ENCODE assay signal across 8 cellular contexts in genomic region chr22:20320659-20321551, GRCh38. TPM values are rescaled to one million over a fixed set of nuclear protein-coding genes. Genes with fewer than 3 reads are reported as not detected.
A peak's percentile ranks its signal among the peaks of the same experiment; 100 is the strongest.
DNase-seq lines count a peak whose midpoint lies in the region; ATAC-seq and TF ChIP-seq lines count a peak whose summit lies in the region.
"Not testable (repeated sequence)": the region's sequence is repeated elsewhere in the genome, so short reads cannot be mapped to it uniquely, and the experiment has no call there.

No MANE protein-coding gene starts in this region.

- not testable (repeated sequence) for H3K9me3 ChIP-seq in A673 (ENCODE audit: low read depth, low read length, poor library complexity, severe bottlenecking); muscle layer of colon (ENCODE audit: low read length); spleen

- intact Hi-C loops in A673 (cut with micrococcal nuclease; ENCODE audit: unreplicated experiment); left cardiac atrium (cut with DNase I); spleen (cut with DNase I; ENCODE audit: low total_unique reads): not testable (repeated sequence)

- CTCF ChIA-PET in A673 (lab: Charles Lee) = not testable (repeated sequence)

- peak overlapping the region; percentile 76 for H3K9ac ChIP-seq in muscle layer of colon (ENCODE audit: low read length)

- not testable (repeated sequence) for TF ChIP-seq POLR2A in spleen (IDR thresholded peaks at IDR 0.05)

- not testable (repeated sequence) for H3K27me3 ChIP-seq in A673 (replicated peaks; ENCODE audit: insufficient read depth, low read depth, low read length, poor library complexity); muscle layer of colon (ENCODE audit: control insufficient read depth in 1 of 2, insufficient read depth in 2 of 2, low read length in 2 of 2); spleen (replicated peaks in 1 of 7)

- H3K27ac ChIP-seq in A673 (ENCODE audit: low read depth, low read length, poor library complexity, severe bottlenecking) (peak overlapping the region; percentile 96), cingulate gyrus (ENCODE audit: low read depth, low read length) (peak overlapping the region; percentile 88), muscle layer of colon (ENCODE audit: low read depth, low read length) (peak overlapping the region; percentile 91), spleen (peak overlapping the region; percentile 75 to 93 (median 82))

- not testable (repeated sequence) for TF ChIP-seq CTCF in A673 (conservative IDR thresholded peaks at IDR 0.05; ENCODE audit: low read depth, low read length); spleen (IDR thresholded peaks at IDR 0.05 in 8 of 11, conservative IDR thresholded peaks at IDR 0.05 in 3 of 11)

- H3K36me3 ChIP-seq in A673 (ENCODE audit: insufficient read depth, low read length, poor library complexity, severe bottlenecking); muscle layer of colon (ENCODE audit: insufficient read depth, low read length); spleen: not testable (repeated sequence)

- BruUV-seq in A673 (replicated peaks; lab: Mats Ljungman, UMichigan) = TSS peak; percentile 70

- POLR2A ChIA-PET in A673 (lab: Charles Lee; ENCODE audit: low non-redundant PET) = not testable (repeated sequence)

- DNase-seq in A673 (ENCODE audit: low spot score) = not testable (repeated sequence)
- DNase-seq in NCI-H82 (lab: John Stamatoyannopoulos, UW) (peak; percentile 30), left cardiac atrium (peak; percentile 17), spleen (peak; percentile 64)
- peak; percentile 60 for DNase-seq in activated CD8-positive, alpha-beta memory T cell treated with anti-CD3 and anti-CD28 coated beads, Interleukin-2, amount 50 U/mL, for 48 hours

- peak; percentile 1 for ATAC-seq in GM21737 (IDR thresholded peaks at IDR 0.05; ENCODE audit: unreplicated experiment)
- peak; percentile 13 to 18 for ATAC-seq in left cardiac atrium

- WGBS in spleen, 5 donors = 42 to 53% (median 51%) methylated on average over 18 to 20 of the region's 20 CpGs

- peak overlapping the region; percentile 95 for H3K4me3 ChIP-seq in A673 (ENCODE audit: low read depth, low read length, poor library complexity, severe bottlenecking)
- peak overlapping the region; percentile 75 to 98 for H3K4me3 ChIP-seq in muscle layer of colon (ENCODE audit: low read depth in 1 of 2, low read length in 2 of 2)
- peak overlapping the region; percentile 84 to 98 (median 92) for H3K4me3 ChIP-seq in spleen

- not testable (repeated sequence) for H3K4me1 ChIP-seq in A673 (ENCODE audit: insufficient read depth, low read length, poor library complexity, severe bottlenecking)
- H3K4me1 ChIP-seq in muscle layer of colon (ENCODE audit: insufficient read depth, low read length) (peaks cover 23% of the 10 kb centered on the region), spleen (peaks cover 11 to 60% (median 41%) of the 10 kb centered on the region in 6 donors)

RNA-seq across cellular contexts. Expression of gene DGCR6L, which starts 1.0 kb away (rescaled TPM):
- 50.7 and 59.7 TPM in 2 replicates for total RNA-seq in A673 (2021)
- total RNA-seq in left cardiac atrium = 10 to 100 TPM; 35.1 to 41.3 TPM
- total RNA-seq in spleen = 10 to 100 TPM; 25.6 to 49.9 (median 32.4) TPM
- polyA plus RNA-seq in spleen = 10 to 100 TPM; 50.0 to 70.0 (median 66.1) TPM

RNA-seq across cellular contexts. Expression of gene RTN4R, which starts 52.8 kb away (rescaled TPM):
- 9.6 and 9.9 TPM in 2 replicates for total RNA-seq in A673 (2021)
- 1 to 10 TPM; 1.4 to 1.8 TPM for total RNA-seq in left cardiac atrium
- 10 to 100 TPM in 2 of 7 donors, 1 to 10 TPM in 5; 4.5 to 11.8 (median 7.0) TPM for total RNA-seq in spleen
- polyA plus RNA-seq in spleen = 1 to 10 TPM; 1.5 to 6.5 (median 2.8) TPM
